In genomic region chr1:226820935-226821718, GRCh38 we compare ENCODE assay signal across 9 cellular contexts. TPM values are rescaled to one million over a fixed set of nuclear protein-coding genes. Genes with fewer than 3 reads are reported as not detected.
DNase-seq lines count a peak whose midpoint lies in the region; ATAC-seq and TF ChIP-seq lines count a peak whose summit lies in the region.
"Had no signal": no experiment of that assay in that cellular context is flagged by ENCODE, and none has a peak within 500 bp of the region (broad histone marks: within the 10 kb centered on the region; RNA-seq: fewer than 3 reads in every experiment).

No MANE protein-coding gene starts in this region.

- TF ChIP-seq CTCF in ascending aorta (IDR thresholded peaks at IDR 0.05) (no peak), heart right ventricle (IDR thresholded peaks at IDR 0.05) (no peak), gastrocnemius medialis (IDR thresholded peaks at IDR 0.05 in 4 of 5, conservative IDR thresholded peaks at IDR 0.05 in 1 of 5) (no peak)

- H3K36me3 ChIP-seq in ascending aorta (no peaks in the 10 kb centered on the region), heart right ventricle (no peaks in the 10 kb centered on the region), gastrocnemius medialis (no peaks in the 10 kb centered on the region), neuronal stem cell (replicated peaks in 1 of 2; ENCODE audit: control insufficient read depth in 2 of 2, insufficient read depth in 2 of 2, low read length in 2 of 2) (no peaks in the 10 kb centered on the region)
- H3K36me3 ChIP-seq: neutrophil had no signal

- no peaks in the 10 kb centered on the region for H3K79me1 ChIP-seq in neuronal stem cell (ENCODE audit: low read depth, low read length)

- no peak overlapping the region for H3K9ac ChIP-seq in neuronal stem cell (ENCODE audit: low read depth, low read length, poor library complexity)

- H4K8ac ChIP-seq in neuronal stem cell (ENCODE audit: low read depth, low read length): no peak overlapping the region

- no peak overlapping the region for H2AK5ac ChIP-seq in neuronal stem cell (ENCODE audit: low read depth, low read length)

- no peak overlapping the region for H3K4ac ChIP-seq in neuronal stem cell (ENCODE audit: low read length)

- WGBS in heart right ventricle, 2 donors: 37 to 44% methylated on average over 8 of the region's 8 CpGs
- no CpG with 5 or more reads among the region's 8 CpGs for WGBS in neuronal stem cell (ENCODE audit: extremely low coverage in 2 of 2, insufficient read length in 2 of 2, insufficient replicate concordance in 1 of 2), 2 donors

- H3K4me3 ChIP-seq in ascending aorta (no peak overlapping the region), heart right ventricle (no peak overlapping the region), gastrocnemius medialis (no peak overlapping the region), neuronal stem cell (ENCODE audit: low read length in 2 of 2) (no peak overlapping the region)

- H3K9me3 ChIP-seq in ascending aorta (no peaks in the 10 kb centered on the region), heart right ventricle (no peaks in the 10 kb centered on the region), gastrocnemius medialis (no peaks in the 10 kb centered on the region), neuronal stem cell (replicated peaks in 1 of 2; ENCODE audit: control insufficient read depth in 2 of 2, insufficient read depth in 1 of 2, low read depth in 1 of 2, low read length in 2 of 2) (no peaks in the 10 kb centered on the region)
- H3K9me3 ChIP-seq: neutrophil had no signal

- H3K27ac ChIP-seq in ascending aorta (peak overlapping the region; percentile 71 to 72), heart right ventricle (peak overlapping the region; percentile 49 to 90 (median 74)), gastrocnemius medialis (peak overlapping the region; percentile 72 to 82 (median 76)), neuronal stem cell (replicated peaks; ENCODE audit: low read length) (no peak overlapping the region)
- H3K27ac ChIP-seq: neutrophil had no signal

- in situ Hi-C loops in gastrocnemius medialis (cut with MboI; ENCODE audit: low sequenced_read_pairs in 4 of 4): loop anchor here in 2 of 4 donors (10.0 kb wide), 1 partner anchor 86 kb away; the partner anchor contains the start of gene ITPKB (in 2 of the 2)

- ATAC-seq in heart right ventricle: peak; percentile 93 to 96 (median 94)
- ATAC-seq in gastrocnemius medialis: peak; percentile 94 to 99
- no peak for ATAC-seq in GM19035 (IDR thresholded peaks at IDR 0.05; ENCODE audit: unreplicated experiment)
- no peak for ATAC-seq in HG02623 (IDR thresholded peaks at IDR 0.05; ENCODE audit: unreplicated experiment)

- intact Hi-C loops in ascending aorta (cut with DNase I): loop anchor here (2.0 kb wide), 1 partner anchor 84 kb away; no protein-coding TSS in a partner anchor
- intact Hi-C loops in heart right ventricle (cut with DNase I): loop anchor here in 7 of 10 donors (5.0 to 10.0 kb wide), 5 partner anchors 79 to 276 kb away; partner anchors contain the start of genes ITPKB (in 4 of the 7) and STUM (in 2 of the 7)
- intact Hi-C loops in gastrocnemius medialis (cut with DNase I; ENCODE audit: low total_unique reads): no loop called here

- no peak overlapping the region for H2BK5ac ChIP-seq in neuronal stem cell (ENCODE audit: low read length)

- H3K4me2 ChIP-seq in neuronal stem cell (ENCODE audit: insufficient read depth, low read length, poor library complexity, severe bottlenecking): no peak overlapping the region

- no peak overlapping the region for H2BK15ac ChIP-seq in neuronal stem cell (ENCODE audit: low read length)

- TF ChIP-seq POLR2A in gastrocnemius medialis (IDR thresholded peaks at IDR 0.05): peak in 1 of 2 donors; percentile 30

- no peak overlapping the region for H3K18ac ChIP-seq in neuronal stem cell (ENCODE audit: low read length)

- no peak overlapping the region for H2BK120ac ChIP-seq in neuronal stem cell (ENCODE audit: low read depth, low read length)

- H3K14ac ChIP-seq in neuronal stem cell (ENCODE audit: low read length): no peak overlapping the region

- no peak overlapping the region for H3K23ac ChIP-seq in neuronal stem cell (ENCODE audit: low read depth, low read length, poor library complexity)

- H4K91ac ChIP-seq in neuronal stem cell (ENCODE audit: low read depth, low read length, poor library complexity): no peak overlapping the region

- DNase-seq in ELR (ENCODE audit: low read depth) (peak; percentile 96), ascending aorta (ENCODE audit: low spot score in 2 of 2) (peak; percentile 63 to 93), heart right ventricle (peak; percentile 68 to 91), gastrocnemius medialis (peak; percentile 86 to 87), neuronal stem cell (ENCODE audit: low spot score) (no peak), NCI-H774 (lab: John Stamatoyannopoulos, UW) (no peak)

- no peak overlapping the region for H2BK12ac ChIP-seq in neuronal stem cell (ENCODE audit: low read length)

- H2AFZ ChIP-seq in neuronal stem cell (ENCODE audit: low read length): no peak overlapping the region

- peaks cover 3 to 8% of the 10 kb centered on the region in 2 donors for H3K4me1 ChIP-seq in ascending aorta
- H3K4me1 ChIP-seq in heart right ventricle: peaks cover 11 to 56% (median 27%) of the 10 kb centered on the region in 9 donors
- H3K4me1 ChIP-seq in gastrocnemius medialis: peaks cover 11 to 26% of the 10 kb centered on the region in 2 donors
- no peaks in the 10 kb centered on the region for H3K4me1 ChIP-seq in neuronal stem cell (ENCODE audit: control insufficient read depth in 2 of 2, insufficient read depth in 1 of 2, low read depth in 1 of 2, low read length in 2 of 2)

- H3K27me3 ChIP-seq in ascending aorta (no peaks in the 10 kb centered on the region), heart right ventricle (no peaks in the 10 kb centered on the region), gastrocnemius medialis (no peaks in the 10 kb centered on the region), neuronal stem cell (ENCODE audit: control insufficient read depth in 3 of 3, insufficient read depth in 3 of 3, low read depth in 1 of 3, low read length in 3 of 3) (peaks cover 0 to 8% (median 0%) of the 10 kb centered on the region in 3 experiments)

RNA-seq across cellular contexts. Expression of gene PSEN2, which starts 49.3 kb away (rescaled TPM):
- 26.5 TPM for total RNA-seq in ascending aorta
- total RNA-seq in heart right ventricle: 10 to 100 TPM; 17.7 to 25.8 (median 20.2) TPM
- polyA plus RNA-seq in heart right ventricle: 10 to 100 TPM; 12.9 to 13.0 TPM
- total RNA-seq in gastrocnemius medialis: 10 to 100 TPM; 24.8 to 41.4 (median 34.1) TPM
- 12.8 TPM for polyA plus RNA-seq in neuronal stem cell (2013, experiment 1 of 2)
- 13.1 TPM for polyA plus RNA-seq in neuronal stem cell (2013, experiment 2 of 2)

Comparison
In these comparisons a context has a peak if more than half of its experiments do, and no peak if none do; other contexts are left out.
1. DNase-seq: peak in ELR (single experiment), ascending aorta (2 of 2), heart right ventricle (2 of 2) and gastrocnemius medialis (2 of 2); none in neuronal stem cell (single experiment) and NCI-H774 (single experiment).
2. ATAC-seq: peak in heart right ventricle (8 of 8) and gastrocnemius medialis (2 of 2); none in GM19035 (single experiment) and HG02623 (single experiment).